ENCODE assay signal across 8 cellular contexts in genomic region chr9:83358493-83358892, GRCh38.
DNase-seq lines count a peak whose midpoint lies in the region; ATAC-seq, FAIRE-seq and TF ChIP-seq lines count a peak whose summit lies in the region.
"Not testable (repeated sequence)": the region's sequence is repeated elsewhere in the genome, so short reads cannot be mapped to it uniquely, and the experiment has no call there.

No MANE protein-coding gene starts in this region.

- not testable (repeated sequence) for DNase-seq in A549 (ENCODE audit: low read depth in 1 of 2, low spot score in 1 of 2); H1 (ENCODE audit: low read depth in 1 of 2, low spot score in 2 of 2); pancreas; small intestine
- DNase-seq in islet precursor cell = peak; percentile 0

- TF ChIP-seq RAD21 in A549 (conservative IDR thresholded peaks at IDR 0.05 in 1 of 2, IDR thresholded peaks at IDR 0.05 in 1 of 2); H1 (IDR thresholded peaks at IDR 0.05 in 1 of 2, conservative IDR thresholded peaks at IDR 0.05 in 1 of 2; ENCODE audit: low read depth in 2 of 2, low read length in 2 of 2); neural cell (conservative IDR thresholded peaks at IDR 0.05): not testable (repeated sequence)

- not testable (repeated sequence) for H3K4me2 ChIP-seq in A549; H1 (ENCODE audit: insufficient read depth in 1 of 2, low read depth in 2 of 2, low read length in 2 of 2); neural cell (ENCODE audit: low read length)

- H3K27me3 Mint-ChIP-seq in brain = not testable (repeated sequence)

- H3K4me3 Mint-ChIP-seq in brain = not testable (repeated sequence)

- H3K79me2 ChIP-seq in H1 (ENCODE audit: control insufficient read depth in 1 of 2, insufficient read depth in 2 of 2, low read length in 2 of 2); neural cell (replicated peaks; ENCODE audit: insufficient read depth, low read length): not testable (repeated sequence)

- not testable (repeated sequence) for H2BK20ac ChIP-seq in H1 (ENCODE audit: low read length)

- not testable (repeated sequence) for H3K14ac ChIP-seq in H1 (ENCODE audit: insufficient read length)

- not testable (repeated sequence) for H3K27ac ChIP-seq in A549; HEK293 (ENCODE audit: extremely low read depth, low read depth, low read length); H1 (ENCODE audit: low read depth, low read length); pancreas; small intestine (ENCODE audit: low read depth in 1 of 2, low read length in 1 of 2)
- peak overlapping the region; percentile 32 for H3K27ac ChIP-seq in neural cell (ENCODE audit: low read length)

- WGBS in A549 (ENCODE audit: missing lambda C conversion rate) = 64% methylated on average over 4 of the region's 4 CpGs
- 91% methylated on average over 4 of the region's 4 CpGs; no CpG with 5 or more reads in 1 of the 2 experiments for WGBS in H1 (ENCODE audit: extremely low coverage in 1 of 2, insufficient coverage in 1 of 2, insufficient read length in 1 of 2, insufficient replicate concordance in 2 of 2, low coverage in 1 of 2, low lambda C conversion rate in 2 of 2, missing lambda C conversion rate in 1 of 2), 2 experiments
- 94% methylated on average over 4 of the region's 4 CpGs for WGBS in pancreas, 2 donors
- 89 to 95% (median 95%) methylated on average over 4 of the region's 4 CpGs for WGBS in small intestine, 3 donors

- H3K79me1 ChIP-seq in H1 (ENCODE audit: low read depth, low read length) = not testable (repeated sequence)

- not testable (repeated sequence) for H2AFZ ChIP-seq in H1 (ENCODE audit: low read length); neural cell (ENCODE audit: low read depth, low read length)

- intact Hi-C loops in pancreas (cut with DNase I) = not testable (repeated sequence)

- not testable (repeated sequence) for H3K27me3 ChIP-seq in H1 (replicated peaks in 1 of 4; ENCODE audit: control insufficient read depth in 3 of 4, extremely low read depth in 1 of 4, insufficient read depth in 3 of 4, low read length in 3 of 4); neural cell (ENCODE audit: insufficient read depth, low read depth, low read length); pancreas; small intestine (ENCODE audit: control insufficient read depth in 2 of 2, insufficient read depth in 2 of 2, low read length in 2 of 2)

- not testable (repeated sequence) for TF ChIP-seq EP300 in A549 (IDR thresholded peaks at IDR 0.05); H1 (IDR thresholded peaks at IDR 0.05; ENCODE audit: borderline replicate concordance in 1 of 2, low read depth in 2 of 2, low read length in 2 of 2); neural cell (conservative IDR thresholded peaks at IDR 0.05; ENCODE audit: poor library complexity, severe bottlenecking)

- not testable (repeated sequence) for H2BK12ac ChIP-seq in H1 (ENCODE audit: low read depth, low read length)

- H2AK5ac ChIP-seq in H1 (ENCODE audit: low read depth, low read length) = not testable (repeated sequence)

- H3K9me3 Mint-ChIP-seq in brain = peaks cover 0 to 15% (median 3%) of the 10 kb centered on the region in 5 experiments

- H2BK120ac ChIP-seq in H1 (replicated peaks; ENCODE audit: low read depth, low read length) = not testable (repeated sequence)

- H3K9ac ChIP-seq in H1 (replicated peaks in 1 of 4; ENCODE audit: extremely low read depth in 1 of 4, low read depth in 3 of 4, low read length in 3 of 4); neural cell (ENCODE audit: low read length): not testable (repeated sequence)

- CTCF ChIA-PET in A549 (lab: Yijun Ruan, JAX); HEK293 (lab: Yijun Ruan, JAX); H1 (lab: Charles Lee; ENCODE audit: partially characterized antibody): not testable (repeated sequence)

- not testable (repeated sequence) for H4K20me1 ChIP-seq in H1 (replicated peaks in 1 of 2; ENCODE audit: control insufficient read depth in 1 of 2, insufficient read depth in 2 of 2, low read length in 2 of 2); neural cell (ENCODE audit: insufficient read depth)

- not testable (repeated sequence) for H3F3A ChIP-seq in neural cell (ENCODE audit: insufficient read depth, low read length, poor library complexity, severe bottlenecking)

- not testable (repeated sequence) for FAIRE-seq in A549 (lab: Jason Lieb, UNC); H1 (lab: Jason Lieb, UNC)
- peak; percentile 26 for FAIRE-seq in pancreas (lab: Jason Lieb, UNC)
- FAIRE-seq in small intestine (lab: Jason Lieb, UNC) = peak; percentile 5

- H3K4ac ChIP-seq in H1 (replicated peaks; ENCODE audit: insufficient read length, low read depth, low read length) = not testable (repeated sequence)

- H3K4me3 ChIP-seq in A549; HEK293 (ENCODE audit: low read depth, low read length); H1 (ENCODE audit: extremely low read depth in 1 of 4, insufficient read depth in 2 of 4, low read depth in 3 of 4, low read length in 4 of 4); pancreas; small intestine (ENCODE audit: low read depth in 1 of 2, low read length in 2 of 2): not testable (repeated sequence)
- H3K4me3 ChIP-seq in neural cell (ENCODE audit: low read length) = peak overlapping the region; percentile 49

- H4K8ac ChIP-seq in H1 (ENCODE audit: extremely low read depth, insufficient read depth, low read length) = not testable (repeated sequence)

- H3K9me3 ChIP-seq in A549; HEK293 (ENCODE audit: control insufficient read depth, insufficient read depth, low read depth, low read length); H1 (ENCODE audit: insufficient read depth in 2 of 2, low read depth in 1 of 2, low read length in 1 of 2); neural cell (ENCODE audit: low read length); pancreas; small intestine (ENCODE audit: control insufficient read depth, low read depth): not testable (repeated sequence)

- TF ChIP-seq CTCF in A549 (IDR thresholded peaks at IDR 0.05); HEK293 (tag by site-specific recombination; IDR thresholded peaks at IDR 0.05); brain (conservative IDR thresholded peaks at IDR 0.05); H1 (IDR thresholded peaks at IDR 0.05; ENCODE audit: control extremely low read depth in 1 of 3, insufficient read depth in 1 of 3, low read depth in 1 of 3, low read length in 3 of 3); neural cell (IDR thresholded peaks at IDR 0.05; ENCODE audit: poor library complexity, severe bottlenecking); pancreas (IDR thresholded peaks at IDR 0.05): not testable (repeated sequence)

- not testable (repeated sequence) for H3K4me1 ChIP-seq in A549; HEK293 (ENCODE audit: control insufficient read depth, insufficient read depth, low read length); H1 (replicated peaks in 1 of 4; ENCODE audit: control insufficient read depth in 3 of 4, insufficient read depth in 4 of 4, low read length in 3 of 4); pancreas; small intestine (ENCODE audit: control insufficient read depth in 2 of 2, insufficient read depth in 1 of 2, low read depth in 1 of 2, low read length in 1 of 2)

- H3K36me3 Mint-ChIP-seq in brain = not testable (repeated sequence)

- not testable (repeated sequence) for H2BK15ac ChIP-seq in H1 (ENCODE audit: low read length)

- peak overlapping the region in 3 of 5 experiments; percentile 50 to 72 (median 50) for H3K27ac Mint-ChIP-seq in brain

- not testable (repeated sequence) for H4K5ac ChIP-seq in H1 (ENCODE audit: insufficient read length, low read depth, low read length)

- H3K56ac ChIP-seq in H1 (replicated peaks; ENCODE audit: insufficient read length, low read depth, low read length) = not testable (repeated sequence)

- not testable (repeated sequence) for H3K18ac ChIP-seq in H1 (ENCODE audit: extremely low read depth, low read length)

- H3K23ac ChIP-seq in H1 (ENCODE audit: insufficient read length) = peak overlapping the region; percentile 85

- not testable (repeated sequence) for H3K23me2 ChIP-seq in H1 (ENCODE audit: low read depth, low read length)

- not testable (repeated sequence) for H3K9me2 ChIP-seq in neural cell (ENCODE audit: insufficient read depth, low read length)

- POLR2A ChIA-PET in A549 (lab: Yijun Ruan, JAX); HEK293 (lab: Yijun Ruan, JAX); H1 (lab: Charles Lee; ENCODE audit: partially characterized antibody): not testable (repeated sequence)

- H3K4me1 Mint-ChIP-seq in brain = peaks cover 13% of the 10 kb centered on the region

- TF ChIP-seq POLR2A in A549 (IDR thresholded peaks at IDR 0.05; ENCODE audit: low read length); H1 (IDR thresholded peaks at IDR 0.05; ENCODE audit: control extremely low read depth in 1 of 2, low read depth in 2 of 2, low read length in 2 of 2): not testable (repeated sequence)

- H2BK5ac ChIP-seq in H1 (ENCODE audit: low read depth, low read length) = not testable (repeated sequence)

- not testable (repeated sequence) for H4K91ac ChIP-seq in H1 (replicated peaks; ENCODE audit: insufficient read length, low read length)

- not testable (repeated sequence) for H3K36me3 ChIP-seq in HEK293 (ENCODE audit: control insufficient read depth in 2 of 2, insufficient read depth in 1 of 2, low read length in 2 of 2); H1 (ENCODE audit: control insufficient read depth in 2 of 4, insufficient read depth in 4 of 4, low read length in 3 of 4); neural cell (ENCODE audit: insufficient read depth, low read length); pancreas; small intestine (ENCODE audit: control insufficient read depth in 2 of 2, insufficient read depth in 2 of 2, low read length in 2 of 2)

- not testable (repeated sequence) for ATAC-seq in A549, pancreas
